19 cellular contexts compared by ENCODE assay signal in genomic region chr6:48893048-48893447, GRCh38.
DNase-seq lines count a peak whose midpoint lies in the region; ATAC-seq, FAIRE-seq and TF ChIP-seq lines count a peak whose summit lies in the region.
"Had no signal": no experiment of that assay in that cellular context is flagged by ENCODE, and none has a peak within 500 bp of the region (broad histone marks: within the 10 kb centered on the region; RNA-seq: fewer than 3 reads in every experiment).

No MANE protein-coding gene starts in this region.

- POLR2A ChIA-PET in HepG2 (lab: Yijun Ruan, JAX) (no interaction called here), PC-3 (lab: Charles Lee; ENCODE audit: unreplicated experiment) (no interaction called here)

- H3K9me2 ChIP-seq in PC-3 (replicated peaks; ENCODE audit: low read length) = no peaks in the 10 kb centered on the region

- H3K4me2 ChIP-seq in HepG2 (ENCODE audit: low read depth, low read length) = no peak overlapping the region
- no peak overlapping the region for H3K4me2 ChIP-seq in PC-3 (ENCODE audit: low read length)
- H3K4me2 ChIP-seq: BLaER1, GM23338 had no signal

- no peak for FAIRE-seq in HepG2 (lab: Jason Lieb, UNC)
- FAIRE-seq: GM12891, GM18507 had no signal

- H3K79me2 ChIP-seq in HepG2 (ENCODE audit: insufficient read depth, low read length) = no peaks in the 10 kb centered on the region
- H3K79me2 ChIP-seq in PC-3 (ENCODE audit: low read length) = no peaks in the 10 kb centered on the region

- TF ChIP-seq CTCF in HepG2 (CRISPR knock-in tag; IDR thresholded peaks at IDR 0.05) = no peak
- TF ChIP-seq CTCF in right lobe of liver (IDR thresholded peaks at IDR 0.05) = no peak
- no peak for TF ChIP-seq CTCF in PC-3 (conservative IDR thresholded peaks at IDR 0.05; ENCODE audit: low read depth, low read length)
- TF ChIP-seq CTCF in epithelial cell of esophagus (IDR thresholded peaks at IDR 0.05; ENCODE audit: insufficient read depth, low read depth, low read length, missing control alignments) = no peak

- H3K27me3 ChIP-seq in HepG2 (ENCODE audit: control insufficient read depth in 1 of 2, insufficient read depth in 2 of 2, low read length in 2 of 2) (no peaks in the 10 kb centered on the region), right lobe of liver (no peaks in the 10 kb centered on the region), PC-3 (ENCODE audit: low read length) (no peaks in the 10 kb centered on the region)
- H3K27me3 ChIP-seq: BLaER1 had no signal

- H3K36me3 ChIP-seq in HepG2 (replicated peaks in 1 of 2; ENCODE audit: control insufficient read depth in 1 of 2, insufficient read depth in 2 of 2, low read length in 2 of 2) (no peaks in the 10 kb centered on the region), right lobe of liver (no peaks in the 10 kb centered on the region), PC-3 (ENCODE audit: low read depth, low read length) (no peaks in the 10 kb centered on the region)
- H3K36me3 ChIP-seq: BLaER1, HAP-1 had no signal

- DNase-seq in HepG2 (ENCODE audit: low spot score) = no peak
- no peak for DNase-seq in right lobe of liver
- peak; percentile 22 for DNase-seq in PC-3
- peak; percentile 5 for DNase-seq in epithelial cell of esophagus (ENCODE audit: low read depth)
- DNase-seq in NCI-H1105 (lab: John Stamatoyannopoulos, UW) = no peak
- no peak for DNase-seq in 8988T
- DNase-seq: Caco-2; CD4-positive, CD25-positive, alpha-beta regulatory T cell; CD8-positive, alpha-beta T cell; DMS153; DMS79 treated with DMSO at 0.1 percent for 48 hours; GF-D8; HFFc6 had no signal

- ATAC-seq in HepG2 (no peak), right lobe of liver (no peak), PC-3 (peak; percentile 77)
- ATAC-seq: CD8-positive, alpha-beta T cell; GM23338 had no signal

- H3K9ac ChIP-seq in HepG2 (ENCODE audit: insufficient read depth, low read depth, low read length) (no peak overlapping the region), PC-3 (ENCODE audit: low read length) (no peak overlapping the region)
- H3K9ac ChIP-seq: BLaER1 had no signal

- BruUV-seq in HepG2 (replicated peaks; lab: Mats Ljungman, UMichigan) = no TSS peak
- no TSS peak for BruUV-seq in PC-3 (replicated peaks; lab: Mats Ljungman, UMichigan)

- CTCF ChIA-PET in HepG2 (lab: Yijun Ruan, JAX; ENCODE audit: low intra/inter-chr PET ratio, low total read pairs) = no interaction called here
- CTCF ChIA-PET in PC-3 (lab: Charles Lee) = no interaction called here

- H3F3A ChIP-seq in PC-3 (ENCODE audit: low read length, unreplicated experiment) = no peaks in the 10 kb centered on the region

- TF ChIP-seq RAD21 in HepG2 (CRISPR knock-in tag; IDR thresholded peaks at IDR 0.05) = no peak

- H3K4me1 ChIP-seq in HepG2 (ENCODE audit: insufficient read depth, low read length) = no peaks in the 10 kb centered on the region
- H3K4me1 ChIP-seq in right lobe of liver = no peaks in the 10 kb centered on the region
- H3K4me1 ChIP-seq in PC-3 (ENCODE audit: insufficient read depth, low read length) = peaks cover 15% of the 10 kb centered on the region
- H3K4me1 ChIP-seq: BLaER1, Caco-2, HAP-1 had no signal

- H3K4me3 ChIP-seq in HepG2 (replicated peaks in 1 of 3; ENCODE audit: insufficient read depth in 1 of 3, low read depth in 2 of 3, low read length in 3 of 3) (no peak overlapping the region), right lobe of liver (no peak overlapping the region), PC-3 (ENCODE audit: low read length) (no peak overlapping the region), epithelial cell of esophagus (ENCODE audit: low read length) (no peak overlapping the region)
- H3K4me3 ChIP-seq: BLaER1, GM23338, HAP-1 had no signal

- in situ Hi-C loops in HepG2 (cut with HindIII; ENCODE audit: extremely low pct_ligation_motif_present, low pct_unique_long_range_greater_than_20kb) = no loop called here

- no peaks in the 10 kb centered on the region for H3K9me3 ChIP-seq in HepG2 (ENCODE audit: low read length)
- H3K9me3 ChIP-seq in right lobe of liver = no peaks in the 10 kb centered on the region
- H3K9me3 ChIP-seq in PC-3 (ENCODE audit: low read length) = no peaks in the 10 kb centered on the region
- H3K9me3 ChIP-seq: BLaER1, Caco-2, HAP-1 had no signal

- 2% methylated on average over 1 of the region's 1 CpG for WGBS in HepG2 (ENCODE audit: low lambda C conversion rate)
- WGBS in right lobe of liver (ENCODE audit: insufficient coverage, low coverage, low lambda C conversion rate, missing lambda C conversion rate) = 42% methylated on average over 1 of the region's 1 CpG

- TF ChIP-seq POLR2A in HepG2 (IDR thresholded peaks at IDR 0.05; ENCODE audit: insufficient read depth in 1 of 2, low read depth in 2 of 2, low read length in 2 of 2) (no peak), right lobe of liver (IDR thresholded peaks at IDR 0.05) (no peak)

- H4K20me1 ChIP-seq in HepG2 (ENCODE audit: insufficient read depth, low read length) (no peaks in the 10 kb centered on the region), PC-3 (ENCODE audit: low read length) (no peaks in the 10 kb centered on the region)
- H4K20me1 ChIP-seq: BLaER1 had no signal

- intact Hi-C loops in HepG2 (cut with micrococcal nuclease; ENCODE audit: unreplicated experiment) = no loop called here
- intact Hi-C loops in right lobe of liver (cut with DNase I) = no loop called here
- intact Hi-C loops in PC-3 (cut with micrococcal nuclease) = no loop called here

- H3K27ac ChIP-seq in HepG2 (ENCODE audit: extremely low read length, insufficient read depth, low read length) (no peak overlapping the region), right lobe of liver (no peak overlapping the region), PC-3 (ENCODE audit: low read length) (peak overlapping the region; percentile 40; the same call in 1 of the 2 replicates)
- H3K27ac ChIP-seq: BLaER1, C4-2B had no signal

- TF ChIP-seq EP300 in HepG2 (IDR thresholded peaks at IDR 0.05; ENCODE audit: low read depth in 2 of 2, low read length in 2 of 2) (no peak), HepG2 (CRISPR knock-in tag; IDR thresholded peaks at IDR 0.05; ENCODE audit: borderline replicate concordance) (no peak)

- no peak overlapping the region for H2AFZ ChIP-seq in HepG2 (ENCODE audit: low read length)
- H2AFZ ChIP-seq in PC-3 (ENCODE audit: low read length) = no peak overlapping the region
- H2AFZ ChIP-seq: GM23338 had no signal

TF ChIP-seq in HepG2, 621 proteins besides CTCF, POLR2A, EP300 and RAD21:
- TF ChIP-seq HNRNPK (IDR thresholded peaks at IDR 0.05; ENCODE audit: low read depth, low read length, poor library complexity, severe bottlenecking) (peak; percentile 61), ELF4 (CRISPR knock-in tag; IDR thresholded peaks at IDR 0.05; ENCODE audit: borderline replicate concordance) (no peak)

Comparison
In these comparisons a context has a peak if more than half of its experiments do, and no peak if none do; other contexts are left out.
1. DNase-seq: peak in PC-3 (single experiment) and epithelial cell of esophagus (single experiment); none in HepG2 (single experiment), right lobe of liver (0 of 3), NCI-H1105 (single experiment) and 8988T (single experiment).